ENCODE assay signal across 9 cellular contexts in genomic region chr1:65020774-65021173, GRCh38. TPM values are rescaled to one million over a fixed set of nuclear protein-coding genes. Genes with fewer than 3 reads are reported as not detected.
A peak's percentile ranks its signal among the peaks of the same experiment; 100 is the strongest.
DNase-seq lines count a peak whose midpoint lies in the region; ATAC-seq and TF ChIP-seq lines count a peak whose summit lies in the region.
"Had no signal": no experiment of that assay in that cellular context is flagged by ENCODE, and none has a peak within 500 bp of the region (broad histone marks: within the 10 kb centered on the region; RNA-seq: fewer than 3 reads in every experiment).

No MANE protein-coding gene starts in this region.

- no peaks in the 10 kb centered on the region for H3K9me3 Mint-ChIP-seq in MCF 10A (ENCODE audit: unreplicated experiment)
- no peaks in the 10 kb centered on the region for H3K9me3 Mint-ChIP-seq in activated T-helper 2 cell treated with anti-CD3 and anti-CD28 coated beads, Interferon-gamma antibody, Interleukin-2, Interleukin-4, amounts not matched to agents 10 μg/mL and 5 μg/mL and 100 μg/mL, durations not matched to agents 14 hours and 24 hours and 36 hours
- H3K9me3 Mint-ChIP-seq: activated CD4-positive, alpha-beta memory T cell treated with anti-CD3 and anti-CD28 coated beads, Interleukin-2, amount 10 ng/mL, durations not matched to agents 7 days and 5 days had no signal

- ATAC-seq in SK-N-SH treated with all-trans-retinoic acid at 6 μM for 48 hours (peak; percentile 86), upper lobe of left lung (ENCODE audit: low FRiP score in 2 of 2) (peak; percentile 43)

- H3K27ac ChIP-seq in breast epithelium: no peak overlapping the region
- H3K27ac ChIP-seq in left ventricle myocardium inferior (replicated peaks): no peak overlapping the region
- no peak overlapping the region for H3K27ac ChIP-seq in upper lobe of left lung

- 89 to 100% methylated on average over 1 of the region's 1 CpG for WGBS in upper lobe of left lung, 2 donors

- H3K36me3 Mint-ChIP-seq in MCF 10A (ENCODE audit: insufficient read depth, unreplicated experiment): peaks cover 4% of the 10 kb centered on the region
- H3K36me3 Mint-ChIP-seq in activated T-helper 2 cell treated with anti-CD3 and anti-CD28 coated beads, Interferon-gamma antibody, Interleukin-2, Interleukin-4, amounts not matched to agents 10 μg/mL and 5 μg/mL and 100 μg/mL, durations not matched to agents 14 hours and 24 hours and 36 hours (ENCODE audit: low read depth): no peaks in the 10 kb centered on the region

- no peaks in the 10 kb centered on the region for H3K36me3 ChIP-seq in breast epithelium
- no peaks in the 10 kb centered on the region for H3K36me3 ChIP-seq in left ventricle myocardium inferior
- H3K36me3 ChIP-seq in upper lobe of left lung: no peaks in the 10 kb centered on the region

- TF ChIP-seq POLR2A in breast epithelium (IDR thresholded peaks at IDR 0.05) (no peak), upper lobe of left lung (IDR thresholded peaks at IDR 0.05) (no peak)

- no peaks in the 10 kb centered on the region for H3K4me1 Mint-ChIP-seq in MCF 10A (ENCODE audit: insufficient read depth, unreplicated experiment)
- no peaks in the 10 kb centered on the region for H3K4me1 Mint-ChIP-seq in activated T-helper 2 cell treated with anti-CD3 and anti-CD28 coated beads, Interferon-gamma antibody, Interleukin-2, Interleukin-4, amounts not matched to agents 10 μg/mL and 5 μg/mL and 100 μg/mL, durations not matched to agents 14 hours and 24 hours and 36 hours (ENCODE audit: low read depth)
- H3K4me1 Mint-ChIP-seq: activated CD4-positive, alpha-beta memory T cell treated with anti-CD3 and anti-CD28 coated beads, Interleukin-2, amount 10 ng/mL, durations not matched to agents 7 days and 5 days had no signal

- H3K9me3 ChIP-seq in breast epithelium (no peaks in the 10 kb centered on the region), left ventricle myocardium inferior (replicated peaks) (no peaks in the 10 kb centered on the region), upper lobe of left lung (no peaks in the 10 kb centered on the region)

- no peak overlapping the region for H3K4me3 Mint-ChIP-seq in MCF 10A (ENCODE audit: unreplicated experiment)
- H3K4me3 Mint-ChIP-seq in activated T-helper 2 cell treated with anti-CD3 and anti-CD28 coated beads, Interferon-gamma antibody, Interleukin-2, Interleukin-4, amounts not matched to agents 10 μg/mL and 5 μg/mL and 100 μg/mL, durations not matched to agents 14 hours and 24 hours and 36 hours (ENCODE audit: low read depth): no peak overlapping the region
- H3K4me3 Mint-ChIP-seq: activated CD4-positive, alpha-beta memory T cell treated with anti-CD3 and anti-CD28 coated beads, Interleukin-2, amount 10 ng/mL, durations not matched to agents 7 days and 5 days had no signal

- H3K4me3 ChIP-seq in breast epithelium: no peak overlapping the region
- H3K4me3 ChIP-seq in left ventricle myocardium inferior: no peak overlapping the region
- H3K4me3 ChIP-seq in upper lobe of left lung: no peak overlapping the region

- peak; percentile 23 for TF ChIP-seq CTCF in MCF 10A (IDR thresholded peaks at IDR 0.05; ENCODE audit: unreplicated experiment)
- no peak for TF ChIP-seq CTCF in breast epithelium (IDR thresholded peaks at IDR 0.05)
- peak; percentile 48 for TF ChIP-seq CTCF in left ventricle myocardium inferior (IDR thresholded peaks at IDR 0.05; ENCODE audit: borderline replicate concordance)
- peak in 3 of 6 experiments; percentile 10 to 22 (median 20) for TF ChIP-seq CTCF in upper lobe of left lung (IDR thresholded peaks at IDR 0.05)

- no peaks in the 10 kb centered on the region for H3K27me3 Mint-ChIP-seq in MCF 10A (ENCODE audit: insufficient read depth, unreplicated experiment)
- H3K27me3 Mint-ChIP-seq in activated T-helper 2 cell treated with anti-CD3 and anti-CD28 coated beads, Interferon-gamma antibody, Interleukin-2, Interleukin-4, amounts not matched to agents 10 μg/mL and 5 μg/mL and 100 μg/mL, durations not matched to agents 14 hours and 24 hours and 36 hours (ENCODE audit: low read depth): peaks cover 3% of the 10 kb centered on the region
- H3K27me3 Mint-ChIP-seq: activated CD4-positive, alpha-beta memory T cell treated with anti-CD3 and anti-CD28 coated beads, Interleukin-2, amount 10 ng/mL, durations not matched to agents 7 days and 5 days had no signal

- POLR2A ChIA-PET in MCF 10A (lab: Yijun Ruan, JAX): interaction anchor here (1.3 to 1.4 kb wide), 2 partner anchors 16 to 31 kb away, joined by 3 to 5 read pairs; no protein-coding TSS in a partner anchor

- no TSS peak for BruUV-seq in MCF 10A (replicated peaks; lab: Mats Ljungman, UMichigan)

- intact Hi-C loops in MCF 10A (cut with micrococcal nuclease) (loop anchor here (5.0 to 10.0 kb wide), 3 partner anchors 156 to 333 kb away; partner anchors contain the start of gene RAVER2), breast epithelium (cut with DNase I; ENCODE audit: low total_unique reads) (loop anchor here (1.0 kb wide), 1 partner anchor 9 kb away; no protein-coding TSS in a partner anchor), left ventricle myocardium inferior (cut with micrococcal nuclease) (no loop called here), posterior cingulate gyrus (cut with DNase I) (no loop called here)
- intact Hi-C loops in activated T-helper 2 cell treated with anti-CD3 and anti-CD28 coated beads, Interferon-gamma antibody, Interleukin-2, Interleukin-4, amounts not matched to agents 10 μg/mL and 5 μg/mL and 100 μg/mL, durations not matched to agents 14 hours and 24 hours and 36 hours (cut with micrococcal nuclease): no loop called here

- no peaks in the 10 kb centered on the region for H3K27me3 ChIP-seq in breast epithelium
- no peaks in the 10 kb centered on the region for H3K27me3 ChIP-seq in left ventricle myocardium inferior (ENCODE audit: low read depth)
- H3K27me3 ChIP-seq in upper lobe of left lung: no peaks in the 10 kb centered on the region

- H3K4me1 ChIP-seq in breast epithelium (peaks cover 0 to 1% of the 10 kb centered on the region in 2 donors), left ventricle myocardium inferior (peaks cover 29% of the 10 kb centered on the region), upper lobe of left lung (peaks cover 0 to 9% (median under 1%) of the 10 kb centered on the region in 4 donors)

- H3K27ac Mint-ChIP-seq in MCF 10A (ENCODE audit: low read depth, unreplicated experiment): no peak overlapping the region
- no peak overlapping the region for H3K27ac Mint-ChIP-seq in activated T-helper 2 cell treated with anti-CD3 and anti-CD28 coated beads, Interferon-gamma antibody, Interleukin-2, Interleukin-4, amounts not matched to agents 10 μg/mL and 5 μg/mL and 100 μg/mL, durations not matched to agents 14 hours and 24 hours and 36 hours
- H3K27ac Mint-ChIP-seq: activated CD4-positive, alpha-beta memory T cell treated with anti-CD3 and anti-CD28 coated beads, Interleukin-2, amount 10 ng/mL, durations not matched to agents 7 days and 5 days had no signal

- TF ChIP-seq EP300 in upper lobe of left lung (IDR thresholded peaks at IDR 0.05): no peak

- DNase-seq in MCF 10A (ENCODE audit: unreplicated experiment): peak; percentile 30
- no peak for DNase-seq in breast epithelium (ENCODE audit: low spot score in 2 of 2)
- DNase-seq in left ventricle myocardium inferior: no peak
- DNase-seq in upper lobe of left lung: no peak
- DNase-seq in posterior cingulate gyrus: no peak
- DNase-seq in HK-2 (ENCODE audit: unreplicated experiment): no peak
- no peak for DNase-seq in activated T-helper 2 cell treated with anti-CD3 and anti-CD28 coated beads, Interferon-gamma antibody, Interleukin-2, Interleukin-4, amounts not matched to agents 10 μg/mL and 5 μg/mL and 100 μg/mL, durations not matched to agents 14 hours and 24 hours and 36 hours (ENCODE audit: low spot score)
- DNase-seq: activated CD4-positive, alpha-beta memory T cell treated with anti-CD3 and anti-CD28 coated beads, Interleukin-2, amount 10 ng/mL, durations not matched to agents 7 days and 5 days had no signal

- CTCF ChIA-PET in MCF 10A (lab: Yijun Ruan, JAX): interaction anchor here (0.5 to 2.0 kb wide), 15 partner anchors 10 to 665 kb away, joined by 3 to 9 read pairs (median 3); no protein-coding TSS in a partner anchor

TF ChIP-seq in SK-N-SH treated with all-trans-retinoic acid at 6 μM for 48 hours, 23 proteins besides CTCF, POLR2A, EP300 and RAD21:
- TF ChIP-seq SNAI2 (CRISPR knock-in tag; IDR thresholded peaks at IDR 0.05): no peak
- no peak for TF ChIP-seq GLIS3 (CRISPR knock-in tag; IDR thresholded peaks at IDR 0.05)
- TF ChIP-seq TOX (CRISPR knock-in tag; IDR thresholded peaks at IDR 0.05; ENCODE audit: borderline replicate concordance): no peak
- no peak for TF ChIP-seq ZFP3 (CRISPR knock-in tag; IDR thresholded peaks at IDR 0.05)
- TF ChIP-seq ZNF70 (CRISPR knock-in tag; IDR thresholded peaks at IDR 0.05): no peak
- no peak for TF ChIP-seq CSDC2 (CRISPR knock-in tag; IDR thresholded peaks at IDR 0.05)
- no peak for TF ChIP-seq ESRRG (CRISPR knock-in tag; IDR thresholded peaks at IDR 0.05)
- TF ChIP-seq ZNF565 (CRISPR knock-in tag; conservative IDR thresholded peaks at IDR 0.05; ENCODE audit: low read depth): no peak

RNA-seq across cellular contexts. Expression of gene JAK1, which starts 54.4 kb away (rescaled TPM):
- total RNA-seq in MCF 10A (2022): 73.1 and 80.0 TPM in 2 replicates
- total RNA-seq in breast epithelium: 100 to 1,000 TPM; 179 to 258 (median 196) TPM
- total RNA-seq in left ventricle myocardium inferior: 106 TPM
- 100 to 1,000 TPM; 156 to 191 (median 167) TPM for total RNA-seq in upper lobe of left lung
- 99.9 and 105 TPM in 2 replicates for total RNA-seq in activated T-helper 2 cell treated with anti-CD3 and anti-CD28 coated beads, Interferon-gamma antibody, Interleukin-2, Interleukin-4, amounts not matched to agents 10 μg/mL and 5 μg/mL and 100 μg/mL, durations not matched to agents 14 hours and 24 hours and 36 hours

Comparison
In these comparisons a context has a peak if more than half of its experiments do, and no peak if none do; other contexts are left out.
1. CTCF ChIP-seq: peak in MCF 10A (single experiment) and left ventricle myocardium inferior (single experiment); none in breast epithelium (0 of 3).
2. intact Hi-C loops: an anchor here in MCF 10A (5.0 to 10.0 kb wide) and breast epithelium (1.0 kb wide); none called in left ventricle myocardium inferior, posterior cingulate gyrus and activated T-helper 2 cell treated with anti-CD3 and anti-CD28 coated beads, Interferon-gamma antibody, Interleukin-2, Interleukin-4, amounts not matched to agents 10 μg/mL and 5 μg/mL and 100 μg/mL, durations not matched to agents 14 hours and 24 hours and 36 hours.